Comparison of ENCODE assay signal across 8 cellular contexts in the genomic region with DNA sequence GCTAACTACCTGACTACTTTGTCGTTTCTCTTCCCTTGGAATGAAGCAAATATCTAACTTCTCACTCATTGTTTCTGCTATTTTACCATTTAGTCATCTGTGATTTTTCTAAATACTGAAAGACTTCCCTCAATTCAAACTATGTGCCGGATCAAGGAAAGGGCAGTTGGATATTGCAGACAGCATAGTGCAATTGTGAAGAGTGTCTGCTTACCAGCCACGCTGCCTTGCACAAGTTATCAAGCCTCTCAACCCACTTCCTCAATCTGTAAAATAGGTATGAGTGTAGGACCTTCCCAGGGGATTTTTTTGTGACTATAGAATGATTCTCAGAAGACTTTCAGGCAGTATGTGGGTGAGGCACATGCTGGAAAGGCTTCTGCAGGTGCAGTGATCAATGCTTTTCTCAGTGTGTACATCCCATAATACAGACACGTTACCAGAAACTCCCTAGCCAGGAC. TPM values are rescaled to one million over a fixed set of nuclear protein-coding genes. Genes with fewer than 3 reads are reported as not detected.
A peak's percentile ranks its signal among the peaks of the same experiment; 100 is the strongest.
DNase-seq lines count a peak whose midpoint lies in the region; ATAC-seq and TF ChIP-seq lines count a peak whose summit lies in the region.

No MANE protein-coding gene starts in this region.

- DNase-seq in GM12865 (ENCODE audit: low read depth), result peak; percentile 88
- DNase-seq in germinal center (ENCODE audit: low spot score), result peak; percentile 43
- no peak for DNase-seq in GOT3 (lab: John Stamatoyannopoulos, UW)
- no peak for DNase-seq in WTC11 (ENCODE audit: low spot score)
- DNase-seq in NCI-H1092 treated with DMSO at 0.1 percent for 48 hours (lab: John Stamatoyannopoulos, UW), result no peak
- DNase-seq in Kasumi-1 (lab: John Stamatoyannopoulos, UW), result no peak

- ATAC-seq in GM21423 (IDR thresholded peaks at IDR 0.05; ENCODE audit: unreplicated experiment), result peak; percentile 53
- ATAC-seq in HG03575 (IDR thresholded peaks at IDR 0.05; ENCODE audit: extremely low read depth, insufficient number of reproducible peaks, low FRiP score, unreplicated experiment), result peak; percentile 62
- no peak for ATAC-seq in WTC11

- CTCF ChIA-PET in WTC11 (lab: Charles Lee), result no interaction called here

- H3K4me3 Mint-ChIP-seq in WTC11, result no peak overlapping the region

- no peaks in the 10 kb centered on the region for H3K27me3 Mint-ChIP-seq in WTC11 (ENCODE audit: low read depth)

- H3K36me3 Mint-ChIP-seq in WTC11, result no peaks in the 10 kb centered on the region

- no peak overlapping the region for H3K27ac Mint-ChIP-seq in WTC11

- POLR2A ChIA-PET in WTC11 (lab: Charles Lee), result no interaction called here

- no peak overlapping the region for H3K4me3 ChIP-seq in GM12865 (ENCODE audit: low read depth, low read length)

- no peaks in the 10 kb centered on the region for H3K4me1 Mint-ChIP-seq in WTC11

- H3K9me3 Mint-ChIP-seq in WTC11, result no peaks in the 10 kb centered on the region

- no peak for TF ChIP-seq CTCF in GM12865 (IDR thresholded peaks at IDR 0.05; ENCODE audit: insufficient read depth, low read depth, low read length, missing control alignments)
- TF ChIP-seq CTCF in WTC11 (IDR thresholded peaks at IDR 0.05), result no peak

TF ChIP-seq in WTC11, 78 proteins besides CTCF, POLR2A, EP300 and RAD21:
- no peak for TF ChIP-seq SP1 (CRISPR knock-in tag; conservative IDR thresholded peaks at IDR 0.05)
- no peak for TF ChIP-seq MXD4 (CRISPR knock-in tag; IDR thresholded peaks at IDR 0.05; ENCODE audit: borderline replicate concordance)
TF ChIP-seq in WTC11: peak in this region for 0.

RNA-seq across cellular contexts. Expression of gene EGFR, which starts 54.3 kb away (rescaled TPM):
- 5.9 to 7.6 TPM (median 6.0 TPM) in 3 replicates for total RNA-seq in WTC11 (2021)

Comparison
In these comparisons a context has a peak if more than half of its experiments do, and no peak if none do; other contexts are left out.
1. DNase-seq: peak in GM12865 (single experiment) and germinal center (single experiment); none in GOT3 (single experiment), WTC11 (single experiment), NCI-H1092 treated with DMSO at 0.1 percent for 48 hours (single experiment) and Kasumi-1 (0 of 2).